Comparison of ENCODE assay signal across 10 cellular contexts in genomic region chr7:112448891-112449290, GRCh38. TPM values are rescaled to one million over a fixed set of nuclear protein-coding genes. Genes with fewer than 3 reads are reported as not detected.
DNase-seq lines count a peak whose midpoint lies in the region; ATAC-seq and TF ChIP-seq lines count a peak whose summit lies in the region.
"Had no signal": no experiment of that assay in that cellular context is flagged by ENCODE, and none has a peak within 500 bp of the region (broad histone marks: within the 10 kb centered on the region; RNA-seq: fewer than 3 reads in every experiment).

No MANE protein-coding gene starts in this region.

- CTCF ChIA-PET in activated CD4-positive, alpha-beta T cell treated with anti-CD3 and anti-CD28 coated beads for 36 hours (lab: Charles Lee) = no interaction called here
- CTCF ChIA-PET in activated CD8-positive, alpha-beta T cell treated with anti-CD3 and anti-CD28 coated beads, Interleukin-2, amount 10 ng/mL, durations not matched to agents 7 days and 5 days (lab: Charles Lee) = no interaction called here

- H3K9me3 ChIP-seq in liver (ENCODE audit: control insufficient read depth in 4 of 4, low read length in 3 of 4) = no peaks in the 10 kb centered on the region

- no peaks in the 10 kb centered on the region for H3K27me3 ChIP-seq in liver (ENCODE audit: control insufficient read depth in 4 of 4, insufficient read depth in 4 of 4, low read length in 3 of 4)

- peaks cover 35% of the 10 kb centered on the region for H3K4me1 Mint-ChIP-seq in activated CD4-positive, alpha-beta T cell treated with anti-CD3 and anti-CD28 coated beads for 36 hours
- H3K4me1 Mint-ChIP-seq in activated CD8-positive, alpha-beta T cell treated with anti-CD3 and anti-CD28 coated beads, Interleukin-2, amount 10 ng/mL, durations not matched to agents 7 days and 5 days (ENCODE audit: low read depth) = peaks cover 32% of the 10 kb centered on the region
- H3K4me1 Mint-ChIP-seq in stimulated activated naive CD8-positive, alpha-beta T cell treated with anti-CD3 and anti-CD28 coated beads, Interleukin-15, amount 100 ng/mL, for 72 hours = peaks cover 46% of the 10 kb centered on the region

- H3K36me3 ChIP-seq in liver (ENCODE audit: control insufficient read depth in 4 of 4, insufficient read depth in 3 of 4, low read depth in 1 of 4, low read length in 3 of 4) = no peaks in the 10 kb centered on the region

- H3K4me1 ChIP-seq in liver (ENCODE audit: control insufficient read depth in 4 of 4, insufficient read depth in 4 of 4, low read length in 3 of 4) = peaks cover 0 to 26% (median 2%) of the 10 kb centered on the region in 4 donors

- POLR2A ChIA-PET in activated CD4-positive, alpha-beta T cell treated with anti-CD3 and anti-CD28 coated beads for 36 hours (lab: Charles Lee) = interaction anchor here (2.6 to 3.1 kb wide), 2 partner anchors 10 to 244 kb away, joined by 23 to 28 read pairs; partner anchors contain the start of genes DOCK4 and ZNF277
- POLR2A ChIA-PET in activated CD8-positive, alpha-beta T cell treated with anti-CD3 and anti-CD28 coated beads, Interleukin-2, amount 10 ng/mL, durations not matched to agents 7 days and 5 days (lab: Charles Lee) = no interaction called here

- H3K27ac ChIP-seq in liver (ENCODE audit: low read depth in 1 of 2, low read length in 2 of 2) = peak overlapping the region; percentile 99 to 100

- no peak for TF ChIP-seq RAD21 in liver (IDR thresholded peaks at IDR 0.05)

- ATAC-seq in activated CD4-positive, alpha-beta T cell treated with anti-CD3 and anti-CD28 coated beads for 36 hours = no peak
- no peak for ATAC-seq in activated CD8-positive, alpha-beta T cell treated with anti-CD3 and anti-CD28 coated beads, Interleukin-2, amount 10 ng/mL, durations not matched to agents 7 days and 5 days
- ATAC-seq in stimulated activated naive CD8-positive, alpha-beta T cell treated with anti-CD3 and anti-CD28 coated beads, Interleukin-15, amount 100 ng/mL, for 72 hours = no peak
- ATAC-seq in HG02588 (IDR thresholded peaks at IDR 0.05; ENCODE audit: unreplicated experiment) (no peak), HG03342 (IDR thresholded peaks at IDR 0.05; ENCODE audit: unreplicated experiment) (no peak)

- H3K4me3 ChIP-seq in liver (ENCODE audit: low read depth in 1 of 3, low read length in 3 of 3) = no peak overlapping the region

- no peaks in the 10 kb centered on the region for H3K27me3 Mint-ChIP-seq in activated CD4-positive, alpha-beta T cell treated with anti-CD3 and anti-CD28 coated beads for 36 hours
- no peaks in the 10 kb centered on the region for H3K27me3 Mint-ChIP-seq in activated CD8-positive, alpha-beta T cell treated with anti-CD3 and anti-CD28 coated beads, Interleukin-2, amount 10 ng/mL, durations not matched to agents 7 days and 5 days (ENCODE audit: low read depth)
- no peaks in the 10 kb centered on the region for H3K27me3 Mint-ChIP-seq in stimulated activated naive CD8-positive, alpha-beta T cell treated with anti-CD3 and anti-CD28 coated beads, Interleukin-15, amount 100 ng/mL, for 72 hours
- H3K27me3 Mint-ChIP-seq: memory B cell had no signal

- peak overlapping the region; percentile 97 for H3K4me3 Mint-ChIP-seq in activated CD4-positive, alpha-beta T cell treated with anti-CD3 and anti-CD28 coated beads for 36 hours
- H3K4me3 Mint-ChIP-seq in activated CD8-positive, alpha-beta T cell treated with anti-CD3 and anti-CD28 coated beads, Interleukin-2, amount 10 ng/mL, durations not matched to agents 7 days and 5 days = no peak overlapping the region
- peak overlapping the region; percentile 98 to 99 for H3K4me3 Mint-ChIP-seq in stimulated activated naive CD8-positive, alpha-beta T cell treated with anti-CD3 and anti-CD28 coated beads, Interleukin-15, amount 100 ng/mL, for 72 hours

- peak overlapping the region; percentile 98 for H3K27ac Mint-ChIP-seq in activated CD4-positive, alpha-beta T cell treated with anti-CD3 and anti-CD28 coated beads for 36 hours
- H3K27ac Mint-ChIP-seq in activated CD8-positive, alpha-beta T cell treated with anti-CD3 and anti-CD28 coated beads, Interleukin-2, amount 10 ng/mL, durations not matched to agents 7 days and 5 days = peak overlapping the region; percentile 43
- H3K27ac Mint-ChIP-seq in stimulated activated naive CD8-positive, alpha-beta T cell treated with anti-CD3 and anti-CD28 coated beads, Interleukin-15, amount 100 ng/mL, for 72 hours = peak overlapping the region; percentile 63 to 100

- DNase-seq in activated CD4-positive, alpha-beta T cell treated with anti-CD3 and anti-CD28 coated beads for 36 hours = no peak
- DNase-seq in activated CD4-positive, alpha-beta T cell treated with anti-CD3 and anti-CD28 coated beads, Interleukin-2, amount 50 U/mL, for 1 hour = no peak
- no peak for DNase-seq in activated CD8-positive, alpha-beta T cell treated with anti-CD3 and anti-CD28 coated beads, Interleukin-2, amount 10 ng/mL, durations not matched to agents 7 days and 5 days
- no peak for DNase-seq in stimulated activated naive CD8-positive, alpha-beta T cell treated with anti-CD3 and anti-CD28 coated beads, Interleukin-15, amount 100 ng/mL, for 72 hours
- DNase-seq in GM19238 (ENCODE audit: insufficient read length, low spot score) = no peak
- DNase-seq: Right ventricle myocardium superior had no signal

- intact Hi-C loops in activated CD4-positive, alpha-beta T cell treated with anti-CD3 and anti-CD28 coated beads for 36 hours (cut with DNase I, micrococcal nuclease) = loop anchor here (2.0 to 5.0 kb wide), 2 partner anchors 674 to 1422 kb away; no protein-coding TSS in a partner anchor

- H3K9ac ChIP-seq in liver (ENCODE audit: low read depth in 1 of 2, low read length in 2 of 2) = no peak overlapping the region

- TF ChIP-seq CTCF in liver (IDR thresholded peaks at IDR 0.05; ENCODE audit: low read depth, low read length, missing input control) = no peak

- WGBS in liver = 88% methylated on average over 3 of the region's 3 CpGs

- no peaks in the 10 kb centered on the region for H3K9me3 Mint-ChIP-seq in activated CD4-positive, alpha-beta T cell treated with anti-CD3 and anti-CD28 coated beads for 36 hours (ENCODE audit: low read depth)
- H3K9me3 Mint-ChIP-seq in activated CD8-positive, alpha-beta T cell treated with anti-CD3 and anti-CD28 coated beads, Interleukin-2, amount 10 ng/mL, durations not matched to agents 7 days and 5 days (ENCODE audit: insufficient read depth) = no peaks in the 10 kb centered on the region
- no peaks in the 10 kb centered on the region for H3K9me3 Mint-ChIP-seq in stimulated activated naive CD8-positive, alpha-beta T cell treated with anti-CD3 and anti-CD28 coated beads, Interleukin-15, amount 100 ng/mL, for 72 hours
- H3K9me3 Mint-ChIP-seq: memory B cell had no signal

- peaks cover 8% of the 10 kb centered on the region for H3K36me3 Mint-ChIP-seq in activated CD4-positive, alpha-beta T cell treated with anti-CD3 and anti-CD28 coated beads for 36 hours (ENCODE audit: low read depth)
- H3K36me3 Mint-ChIP-seq in activated CD8-positive, alpha-beta T cell treated with anti-CD3 and anti-CD28 coated beads, Interleukin-2, amount 10 ng/mL, durations not matched to agents 7 days and 5 days (ENCODE audit: low read depth) = peaks cover 4% of the 10 kb centered on the region
- H3K36me3 Mint-ChIP-seq: memory B cell had no signal

TF ChIP-seq in liver, 16 proteins besides CTCF, POLR2A, EP300 and RAD21 (continues in another document):
- TF ChIP-seq, protein P1, sequence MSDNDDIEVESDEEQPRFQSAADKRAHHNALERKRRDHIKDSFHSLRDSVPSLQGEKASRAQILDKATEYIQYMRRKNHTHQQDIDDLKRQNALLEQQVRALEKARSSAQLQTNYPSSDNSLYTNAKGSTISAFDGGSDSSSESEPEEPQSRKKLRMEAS (IDR thresholded peaks at IDR 0.05) = no peak
- TF ChIP-seq EGR1 (IDR thresholded peaks at IDR 0.05; ENCODE audit: low read depth in 2 of 2) (no peak), NR2F2 (IDR thresholded peaks at IDR 0.05) (no peak), JUND (IDR thresholded peaks at IDR 0.05) (no peak), TAF1 (conservative IDR thresholded peaks at IDR 0.05) (no peak), HNF4G (IDR thresholded peaks at IDR 0.05) (no peak), RXRA (IDR thresholded peaks at IDR 0.05) (no peak), HNF4A (conservative IDR thresholded peaks at IDR 0.05) (no peak)
- TF ChIP-seq, protein P2, sequence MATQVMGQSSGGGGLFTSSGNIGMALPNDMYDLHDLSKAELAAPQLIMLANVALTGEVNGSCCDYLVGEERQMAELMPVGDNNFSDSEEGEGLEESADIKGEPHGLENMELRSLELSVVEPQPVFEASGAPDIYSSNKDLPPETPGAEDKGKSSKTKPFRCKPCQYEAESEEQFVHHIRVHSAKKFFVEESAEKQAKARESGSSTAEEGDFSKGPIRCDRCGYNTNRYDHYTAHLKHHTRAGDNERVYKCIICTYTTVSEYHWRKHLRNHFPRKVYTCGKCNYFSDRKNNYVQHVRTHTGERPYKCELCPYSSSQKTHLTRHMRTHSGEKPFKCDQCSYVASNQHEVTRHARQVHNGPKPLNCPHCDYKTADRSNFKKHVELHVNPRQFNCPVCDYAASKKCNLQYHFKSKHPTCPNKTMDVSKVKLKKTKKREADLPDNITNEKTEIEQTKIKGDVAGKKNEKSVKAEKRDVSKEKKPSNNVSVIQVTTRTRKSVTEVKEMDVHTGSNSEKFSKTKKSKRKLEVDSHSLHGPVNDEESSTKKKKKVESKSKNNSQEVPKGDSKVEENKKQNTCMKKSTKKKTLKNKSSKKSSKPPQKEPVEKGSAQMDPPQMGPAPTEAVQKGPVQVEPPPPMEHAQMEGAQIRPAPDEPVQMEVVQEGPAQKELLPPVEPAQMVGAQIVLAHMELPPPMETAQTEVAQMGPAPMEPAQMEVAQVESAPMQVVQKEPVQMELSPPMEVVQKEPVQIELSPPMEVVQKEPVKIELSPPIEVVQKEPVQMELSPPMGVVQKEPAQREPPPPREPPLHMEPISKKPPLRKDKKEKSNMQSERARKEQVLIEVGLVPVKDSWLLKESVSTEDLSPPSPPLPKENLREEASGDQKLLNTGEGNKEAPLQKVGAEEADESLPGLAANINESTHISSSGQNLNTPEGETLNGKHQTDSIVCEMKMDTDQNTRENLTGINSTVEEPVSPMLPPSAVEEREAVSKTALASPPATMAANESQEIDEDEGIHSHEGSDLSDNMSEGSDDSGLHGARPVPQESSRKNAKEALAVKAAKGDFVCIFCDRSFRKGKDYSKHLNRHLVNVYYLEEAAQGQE (IDR thresholded peaks at IDR 0.05) = no peak

RNA-seq across cellular contexts. Expression of gene IFRD1, which starts 1.4 kb away (rescaled TPM):
- 10 to 100 TPM; 40.3 to 48.9 TPM for total RNA-seq in activated CD4-positive, alpha-beta T cell treated with anti-CD3 and anti-CD28 coated beads for 36 hours
- 10 to 100 TPM; 40.1 to 42.5 TPM for total RNA-seq in activated CD8-positive, alpha-beta T cell treated with anti-CD3 and anti-CD28 coated beads, Interleukin-2, amount 10 ng/mL, durations not matched to agents 7 days and 5 days
- 10 to 100 TPM; 11.5 to 30.6 TPM for total RNA-seq in liver
- 10 to 100 TPM in 1 of 2 donors, 1 to 10 TPM in 1; 7.7 to 35.6 TPM for polyA plus RNA-seq in liver

RNA-seq across cellular contexts. Expression of gene LSMEM1, which starts 31.9 kb away (rescaled TPM):
- under 1 TPM; 0.67 to 0.69 TPM for total RNA-seq in activated CD4-positive, alpha-beta T cell treated with anti-CD3 and anti-CD28 coated beads for 36 hours
- total RNA-seq in activated CD8-positive, alpha-beta T cell treated with anti-CD3 and anti-CD28 coated beads, Interleukin-2, amount 10 ng/mL, durations not matched to agents 7 days and 5 days = under 1 TPM in 1 of 2 experiments, not detected in 1; 0.53 TPM
- 1 to 10 TPM in 1 of 2 donors, under 1 TPM in 1; 0.75 to 3.6 TPM for total RNA-seq in liver
- 1 to 10 TPM in 1 of 2 donors, under 1 TPM in 1; 0.40 to 1.1 TPM for polyA plus RNA-seq in liver

Comparison
In these comparisons a context has a peak if more than half of its experiments do, and no peak if none do; other contexts are left out.
1. H3K27ac Mint-ChIP-seq: peak in every context shown above with its lines; median percentile 98 in activated CD4-positive, alpha-beta T cell treated with anti-CD3 and anti-CD28 coated beads for 36 hours; 82 in stimulated activated naive CD8-positive, alpha-beta T cell treated with anti-CD3 and anti-CD28 coated beads, Interleukin-15, amount 100 ng/mL, for 72 hours; 43 in activated CD8-positive, alpha-beta T cell treated with anti-CD3 and anti-CD28 coated beads, Interleukin-2, amount 10 ng/mL, durations not matched to agents 7 days and 5 days.